ENCODE assay signal across 16 cellular contexts in genomic region chr2:120317180-120317533, GRCh38. TPM values are rescaled to one million over a fixed set of nuclear protein-coding genes. Genes with fewer than 3 reads are reported as not detected.
DNase-seq lines count a peak whose midpoint lies in the region; ATAC-seq, FAIRE-seq and TF ChIP-seq lines count a peak whose summit lies in the region.
"Had no signal": no experiment of that assay in that cellular context is flagged by ENCODE, and none has a peak within 500 bp of the region (broad histone marks: within the 10 kb centered on the region; RNA-seq: fewer than 3 reads in every experiment).

No MANE protein-coding gene starts in this region.

- no peak overlapping the region for H2AFZ ChIP-seq in HepG2 (ENCODE audit: low read length)

- H3K27me3 ChIP-seq in RWPE2 (ENCODE audit: insufficient read depth, poor library complexity, severe bottlenecking) (no peaks in the 10 kb centered on the region), HepG2 (ENCODE audit: control insufficient read depth in 1 of 2, insufficient read depth in 2 of 2, low read length in 2 of 2) (peaks cover 36 to 83% of the 10 kb centered on the region in 2 experiments)

- H3K27ac ChIP-seq in RWPE2 (ENCODE audit: poor library complexity, severe bottlenecking) (no peak overlapping the region), HepG2 (ENCODE audit: extremely low read length, insufficient read depth, low read length) (no peak overlapping the region), coronary artery (no peak overlapping the region)
- H3K27ac ChIP-seq: BLaER1 treated with 17β-estradiol and CSF1 and Interleukin-3, amounts not matched to agents 10 nM and 100 nM had no signal

- H3K36me3 Mint-ChIP-seq in activated naive CD8-positive, alpha-beta T cell treated with anti-CD3 and anti-CD28 coated beads, Interleukin-2, amount 10 ng/mL, durations not matched to agents 7 days and 5 days, result no peaks in the 10 kb centered on the region
- H3K36me3 Mint-ChIP-seq in activated naive CD8-positive, alpha-beta T cell treated with anti-CD3 and anti-CD28 coated beads for 36 hours, result no peaks in the 10 kb centered on the region
- H3K36me3 Mint-ChIP-seq: CD4-positive, CD25-positive, alpha-beta regulatory T cell; IgD-negative memory B cell had no signal

- TF ChIP-seq CTCF in RWPE2 (IDR thresholded peaks at IDR 0.05; ENCODE audit: poor library complexity, severe bottlenecking), result no peak
- TF ChIP-seq CTCF in HepG2 (CRISPR knock-in tag; IDR thresholded peaks at IDR 0.05), result no peak
- no peak for TF ChIP-seq CTCF in coronary artery (IDR thresholded peaks at IDR 0.05)

- no peak overlapping the region for H3K4me2 ChIP-seq in HepG2 (ENCODE audit: low read depth, low read length)
- H3K4me2 ChIP-seq: GM23338 had no signal

- TF ChIP-seq EP300 in HepG2 (IDR thresholded peaks at IDR 0.05; ENCODE audit: low read depth in 2 of 2, low read length in 2 of 2), result no peak
- TF ChIP-seq EP300 in HepG2 (CRISPR knock-in tag; IDR thresholded peaks at IDR 0.05; ENCODE audit: borderline replicate concordance), result no peak

- peaks cover 3% of the 10 kb centered on the region for H3K27me3 Mint-ChIP-seq in activated naive CD8-positive, alpha-beta T cell treated with anti-CD3 and anti-CD28 coated beads, Interleukin-2, amount 10 ng/mL, durations not matched to agents 7 days and 5 days
- H3K27me3 Mint-ChIP-seq in activated naive CD8-positive, alpha-beta T cell treated with anti-CD3 and anti-CD28 coated beads for 36 hours, result no peaks in the 10 kb centered on the region

- POLR2A ChIA-PET in activated naive CD8-positive, alpha-beta T cell treated with anti-CD3 and anti-CD28 coated beads, Interleukin-2, amount 10 ng/mL, durations not matched to agents 7 days and 5 days (lab: Charles Lee), result interaction anchor here (0.6 kb wide), 1 partner anchor 87 kb away, joined by 3 read pairs; no protein-coding TSS in a partner anchor
- POLR2A ChIA-PET in HepG2 (lab: Yijun Ruan, JAX), result no interaction called here

- peaks cover 29% of the 10 kb centered on the region for H3K4me1 Mint-ChIP-seq in activated naive CD8-positive, alpha-beta T cell treated with anti-CD3 and anti-CD28 coated beads, Interleukin-2, amount 10 ng/mL, durations not matched to agents 7 days and 5 days
- H3K4me1 Mint-ChIP-seq in activated naive CD8-positive, alpha-beta T cell treated with anti-CD3 and anti-CD28 coated beads for 36 hours, result peaks cover 32% of the 10 kb centered on the region

- H3K9me3 ChIP-seq in RWPE2 (ENCODE audit: severe bottlenecking), result no peaks in the 10 kb centered on the region
- H3K9me3 ChIP-seq in HepG2 (ENCODE audit: low read length), result no peaks in the 10 kb centered on the region
- H3K9me3 ChIP-seq: BLaER1 treated with 17β-estradiol and CSF1 and Interleukin-3, amounts not matched to agents 10 nM and 100 nM had no signal

- peaks cover 6% of the 10 kb centered on the region for H3K4me1 ChIP-seq in RWPE2 (ENCODE audit: insufficient read depth, poor library complexity, severe bottlenecking)
- peaks cover 28% of the 10 kb centered on the region for H3K4me1 ChIP-seq in HepG2 (ENCODE audit: insufficient read depth, low read length)

- no peak overlapping the region for H3K4me3 Mint-ChIP-seq in activated naive CD8-positive, alpha-beta T cell treated with anti-CD3 and anti-CD28 coated beads, Interleukin-2, amount 10 ng/mL, durations not matched to agents 7 days and 5 days
- H3K4me3 Mint-ChIP-seq in activated naive CD8-positive, alpha-beta T cell treated with anti-CD3 and anti-CD28 coated beads for 36 hours, result no peak overlapping the region
- H3K4me3 Mint-ChIP-seq: GM23338, IgD-negative memory B cell had no signal

- CTCF ChIA-PET in HepG2 (lab: Yijun Ruan, JAX; ENCODE audit: low intra/inter-chr PET ratio, low total read pairs), result no interaction called here

- in situ Hi-C loops in HepG2 (cut with HindIII; ENCODE audit: extremely low pct_ligation_motif_present, low pct_unique_long_range_greater_than_20kb), result loop anchor here (10.0 kb wide), 1 partner anchor 112 kb away; no protein-coding TSS in a partner anchor

- no peaks in the 10 kb centered on the region for H3K9me3 Mint-ChIP-seq in activated naive CD8-positive, alpha-beta T cell treated with anti-CD3 and anti-CD28 coated beads, Interleukin-2, amount 10 ng/mL, durations not matched to agents 7 days and 5 days
- no peaks in the 10 kb centered on the region for H3K9me3 Mint-ChIP-seq in activated naive CD8-positive, alpha-beta T cell treated with anti-CD3 and anti-CD28 coated beads for 36 hours
- H3K9me3 Mint-ChIP-seq: GM23338, IgD-negative memory B cell had no signal

- H3K79me2 ChIP-seq in HepG2 (ENCODE audit: insufficient read depth, low read length), result no peaks in the 10 kb centered on the region

- H3K9ac ChIP-seq in HepG2 (ENCODE audit: insufficient read depth, low read depth, low read length), result no peak overlapping the region
- H3K9ac ChIP-seq: BLaER1 treated with 17β-estradiol and CSF1 and Interleukin-3, amounts not matched to agents 10 nM and 100 nM had no signal

- H3K4me3 ChIP-seq in RWPE2 (ENCODE audit: severe bottlenecking) (no peak overlapping the region), HepG2 (replicated peaks in 1 of 3; ENCODE audit: insufficient read depth in 1 of 3, low read depth in 2 of 3, low read length in 3 of 3) (no peak overlapping the region), coronary artery (no peak overlapping the region)
- H3K4me3 ChIP-seq: BLaER1 treated with 17β-estradiol and CSF1 and Interleukin-3, amounts not matched to agents 10 nM and 100 nM; GM23338 had no signal

- H3K36me3 ChIP-seq in RWPE2 (ENCODE audit: low read depth), result no peaks in the 10 kb centered on the region
- no peaks in the 10 kb centered on the region for H3K36me3 ChIP-seq in HepG2 (replicated peaks in 1 of 2; ENCODE audit: control insufficient read depth in 1 of 2, insufficient read depth in 2 of 2, low read length in 2 of 2)
- H3K36me3 ChIP-seq: BLaER1 treated with 17β-estradiol and CSF1 and Interleukin-3, amounts not matched to agents 10 nM and 100 nM had no signal

- no peak for ATAC-seq in activated naive CD8-positive, alpha-beta T cell treated with anti-CD3 and anti-CD28 coated beads, Interleukin-2, amount 10 ng/mL, durations not matched to agents 7 days and 5 days (ENCODE audit: low read depth)
- ATAC-seq in RWPE2 (ENCODE audit: low read depth) (no peak), HepG2 (no peak), HG03460 (IDR thresholded peaks at IDR 0.05; ENCODE audit: unreplicated experiment) (no peak)
- ATAC-seq: GM23338 had no signal

- DNase-seq in activated naive CD8-positive, alpha-beta T cell treated with anti-CD3 and anti-CD28 coated beads, Interleukin-2, amount 10 ng/mL, durations not matched to agents 7 days and 5 days, result no peak
- no peak for DNase-seq in activated naive CD8-positive, alpha-beta T cell treated with anti-CD3 and anti-CD28 coated beads for 36 hours
- DNase-seq in RWPE2 (ENCODE audit: low spot score) (peak; percentile 34), HepG2 (ENCODE audit: low spot score) (no peak), putamen (ENCODE audit: low spot score) (no peak), coronary artery (ENCODE audit: low spot score) (no peak)
- DNase-seq: ACHN; CD4-positive, CD25-positive, alpha-beta regulatory T cell; DMS79 had no signal

- FAIRE-seq in HepG2 (lab: Jason Lieb, UNC), result no peak
- FAIRE-seq: GM12891 had no signal

- peak overlapping the region; percentile 49 for H3K27ac Mint-ChIP-seq in activated naive CD8-positive, alpha-beta T cell treated with anti-CD3 and anti-CD28 coated beads, Interleukin-2, amount 10 ng/mL, durations not matched to agents 7 days and 5 days
- H3K27ac Mint-ChIP-seq in activated naive CD8-positive, alpha-beta T cell treated with anti-CD3 and anti-CD28 coated beads for 36 hours, result no peak overlapping the region
- H3K27ac Mint-ChIP-seq: CD4-positive, CD25-positive, alpha-beta regulatory T cell; GM23338 had no signal

- no TSS peak for BruUV-seq in HepG2 (replicated peaks; lab: Mats Ljungman, UMichigan)

- no peak for TF ChIP-seq RAD21 in HepG2 (CRISPR knock-in tag; IDR thresholded peaks at IDR 0.05)

- H4K20me1 ChIP-seq in HepG2 (ENCODE audit: insufficient read depth, low read length), result no peaks in the 10 kb centered on the region

- TF ChIP-seq POLR2A in HepG2 (IDR thresholded peaks at IDR 0.05; ENCODE audit: insufficient read depth in 1 of 2, low read depth in 2 of 2, low read length in 2 of 2), result no peak

- intact Hi-C loops in HepG2 (cut with micrococcal nuclease; ENCODE audit: unreplicated experiment), result loop anchor here (10.0 kb wide), 1 partner anchor 358 kb away; no protein-coding TSS in a partner anchor

RNA-seq across cellular contexts. Expression of gene INHBB, which starts 28.8 kb away (rescaled TPM):
- total RNA-seq in activated naive CD8-positive, alpha-beta T cell treated with anti-CD3 and anti-CD28 coated beads, Interleukin-2, amount 10 ng/mL, durations not matched to agents 7 days and 5 days, result not detected
- not detected for total RNA-seq in activated naive CD8-positive, alpha-beta T cell treated with anti-CD3 and anti-CD28 coated beads for 36 hours
- 0.17 and 0.20 TPM in 2 replicates for total RNA-seq in HepG2 (2016; rRNA removed; fragmentation: Illumina TruSeq; extraction: Trizol)
- total RNA-seq in HepG2 (2016; cell fraction: cytosol; rRNA removed; fragmentation: Illumina TruSeq; extraction: Trizol; ENCODE audit: low read depth), result not detected in 2 replicates
- 0.09 and 0.19 TPM in 2 replicates for total RNA-seq in HepG2 (2016; cell fraction: insoluble cytoplasmic fraction; rRNA removed; fragmentation: Illumina TruSeq; extraction: Trizol)
- total RNA-seq in HepG2 (2016; cell fraction: membrane; rRNA removed; fragmentation: Illumina TruSeq; extraction: Trizol), result 0.09 and 0.10 TPM in 2 replicates
- 0.40 and 0.47 TPM in 2 replicates for total RNA-seq in HepG2 (2016; cell fraction: nucleus; rRNA removed; fragmentation: Illumina TruSeq; extraction: Trizol)
- polyA plus RNA-seq in HepG2 (2011; rRNA removed), result 1.7 and 2.4 TPM in 2 replicates
- polyA plus RNA-seq in HepG2 (2011; cell fraction: cytosol; rRNA removed), result 2.2 and 2.3 TPM in 2 replicates
- polyA plus RNA-seq in HepG2 (2011; cell fraction: nucleus; rRNA removed), result 2.0 and 2.4 TPM in 2 replicates
- 0.34 and 0.88 TPM in 2 replicates for polyA plus RNA-seq in HepG2 (2012)
- 0.05 TPM in 1 of 2 replicates, not detected in the other for polyA plus RNA-seq in HepG2 (2016; cell fraction: cytosol; fragmentation: Illumina TruSeq; extraction: Trizol; ENCODE audit: low read depth)
- polyA plus RNA-seq in HepG2 (2016; cell fraction: insoluble cytoplasmic fraction; fragmentation: Illumina TruSeq; extraction: Trizol; ENCODE audit: low read depth), result 0.10 and 0.17 TPM in 2 replicates
- polyA plus RNA-seq in HepG2 (2016; cell fraction: membrane; fragmentation: Illumina TruSeq; extraction: Trizol; ENCODE audit: low read depth), result 0.06 TPM in 2 replicates
- polyA plus RNA-seq in HepG2 (2016; cell fraction: nucleus; fragmentation: Illumina TruSeq; extraction: Trizol; ENCODE audit: insufficient read depth, low read depth), result 0.37 and 0.68 TPM in 2 replicates
- polyA minus RNA-seq in HepG2 (2011; rRNA and poly(A)+ RNA removed; ENCODE audit: low replicate concordance), result 4.0 TPM in 1 of 2 replicates, not detected in the other
- 2.7 TPM in 2 replicates for polyA minus RNA-seq in HepG2 (2011; cell fraction: cytosol; rRNA and poly(A)+ RNA removed)
- 0.90 and 1.1 TPM in 2 replicates for polyA minus RNA-seq in HepG2 (2011; cell fraction: nucleus; rRNA and poly(A)+ RNA removed)
- total RNA-seq: CD4-positive, CD25-positive, alpha-beta regulatory T cell; G401; HT-29 had no signal
- polyA plus RNA-seq: CD4-positive, CD25-positive, alpha-beta regulatory T cell; GM23338; IgD-negative memory B cell had no signal
